1 cellular context compared by ENCODE assay signal in genomic region chr20:49904440-49905214, GRCh38.
A peak's percentile ranks its signal among the peaks of the same experiment; 100 is the strongest.
TF ChIP-seq lines count a peak whose summit lies in the region.

No MANE protein-coding gene starts in this region.

TF ChIP-seq in HepG2, 621 proteins besides CTCF, POLR2A, EP300 and RAD21 (continued from another document):
- 0 out of 2 replicates have a peak, but pooled peaks have one; percentile 38 for TF ChIP-seq ARID5B (CRISPR knock-in tag; IDR thresholded peaks at IDR 0.05)
- no peak for TF ChIP-seq HNRNPLL (IDR thresholded peaks at IDR 0.05; ENCODE audit: low read depth, low read length, poor library complexity, severe bottlenecking)
- no peak for TF ChIP-seq SMAD1 (CRISPR knock-in tag; IDR thresholded peaks at IDR 0.05; ENCODE audit: borderline replicate concordance, low read depth)
- TF ChIP-seq TFAP4 (IDR thresholded peaks at IDR 0.05; ENCODE audit: borderline replicate concordance, low read depth): 0 out of 2 replicates have a peak, but pooled peaks have one; percentile 16
TF ChIP-seq in HepG2: peak in this region for 51.
